ENCODE assay signal across 8 cellular contexts in genomic region chr9:128412120-128412790, GRCh38. TPM values are rescaled to one million over a fixed set of nuclear protein-coding genes. Genes with fewer than 3 reads are reported as not detected.
DNase-seq lines count a peak whose midpoint lies in the region; ATAC-seq, FAIRE-seq and TF ChIP-seq lines count a peak whose summit lies in the region.

No MANE protein-coding gene starts in this region.

- BruUV-seq in K562 (replicated peaks; lab: Mats Ljungman, UMichigan) = no TSS peak

- H3K9me1 ChIP-seq in K562 (ENCODE audit: control insufficient read depth, insufficient read depth, low read length) = no peaks in the 10 kb centered on the region

- intact Hi-C loops in K562 (cut with micrococcal nuclease) (loop anchor here (1.0 to 10.0 kb wide), 4 partner anchors 50 to 285 kb away; partner anchors contain the start of gene PTGES2), kidney (cut with DNase I) (no loop called here)

- H3K4me1 ChIP-seq in K562 (replicated peaks in 1 of 2; ENCODE audit: control insufficient read depth in 2 of 2, insufficient read depth in 2 of 2, low read length in 2 of 2) (peaks cover 9 to 23% of the 10 kb centered on the region in 2 experiments; a peak in 4 of 5 replicates), kidney (ENCODE audit: control insufficient read depth in 1 of 2, insufficient read depth in 1 of 2, low read depth in 1 of 2, low read length in 2 of 2) (no peaks in the 10 kb centered on the region)

- no peak overlapping the region for H3K4me2 ChIP-seq in K562 (ENCODE audit: insufficient read depth, low read length)

- H3K4me3 ChIP-seq in MG63 (no peak overlapping the region), K562 (no peak overlapping the region), kidney (ENCODE audit: low read length in 2 of 2) (no peak overlapping the region)

- TF ChIP-seq RAD21 in K562 (CRISPR knock-in tag; conservative IDR thresholded peaks at IDR 0.05 in 1 of 2, IDR thresholded peaks at IDR 0.05 in 1 of 2) = peak; percentile 76 to 91

- H3K27me3 ChIP-seq in MG63 (no peaks in the 10 kb centered on the region), K562 (ENCODE audit: control insufficient read depth in 2 of 2, insufficient read depth in 2 of 2, low read length in 2 of 2) (no peaks in the 10 kb centered on the region; a peak in 1 of 5 replicates)

- TF ChIP-seq POLR2A in K562 (conservative IDR thresholded peaks at IDR 0.05) = no peak

- H3K9me3 ChIP-seq in MG63 (no peaks in the 10 kb centered on the region), K562 (replicated peaks; ENCODE audit: control insufficient read depth, insufficient read depth, low read depth, low read length) (no peaks in the 10 kb centered on the region), kidney (ENCODE audit: control insufficient read depth in 1 of 2, low read length in 2 of 2) (no peaks in the 10 kb centered on the region)

- in situ Hi-C loops in K562 (cut with MboI) = no loop called here

- H3K79me2 ChIP-seq in K562 (ENCODE audit: control insufficient read depth, insufficient read depth, low read length) = no peaks in the 10 kb centered on the region

- no peaks in the 10 kb centered on the region for H4K20me1 ChIP-seq in K562 (replicated peaks; ENCODE audit: control insufficient read depth, insufficient read depth, low read length)

- H2AFZ ChIP-seq in K562 (ENCODE audit: low read depth, low read length) = no peak overlapping the region

- 8% methylated on average over 11 of the region's 13 CpGs for WGBS in K562 (ENCODE audit: insufficient coverage, low coverage, missing lambda C conversion rate)

- H3K9ac ChIP-seq in K562 (ENCODE audit: insufficient read depth in 1 of 2, low read depth in 2 of 2, low read length in 2 of 2) = no peak overlapping the region; a peak in 1 of 4 replicates
- H3K9ac ChIP-seq in kidney (ENCODE audit: low read length in 2 of 2) = no peak overlapping the region

- ATAC-seq in K562 (peak; percentile 88), HG02981 (IDR thresholded peaks at IDR 0.05; ENCODE audit: unreplicated experiment) (no peak), GM21447 (IDR thresholded peaks at IDR 0.05; ENCODE audit: unreplicated experiment) (no peak)

- CTCF ChIA-PET in K562 (lab: Yijun Ruan, JAX; ENCODE audit: low intra/inter-chr PET ratio) = interaction anchor here (0.6 to 3.3 kb wide), 4 partner anchors 50 to 258 kb away, joined by 3 to 37 read pairs (median 9); no protein-coding TSS in a partner anchor

- DNase-seq in DMS114 treated with DMSO at 0.1 percent for 48 hours (lab: John Stamatoyannopoulos, UW; ENCODE audit: unreplicated experiment) (peak; percentile 43), MG63 (peak; percentile 22), T-helper 1 cell (peak in 3 of 5 donors; percentile 18 to 32 (median 25)), K562 (ENCODE audit: extremely low read depth in 1 of 4, low spot score in 3 of 4) (peak; percentile 55 to 81 (median 68)), kidney (no peak)
- peak in 2 of 3 experiments; percentile 9 to 26 for DNase-seq in stimulated activated CD4-positive, alpha-beta T cell treated with anti-CD3 and anti-CD28 coated beads, TNF-alpha, amount 100 ng/mL, for 4 hours (ENCODE audit: low read depth in 3 of 3)

- peak; percentile 89 to 94 (median 91) for TF ChIP-seq CTCF in K562 (IDR thresholded peaks at IDR 0.05 in 2 of 3, conservative IDR thresholded peaks at IDR 0.05 in 1 of 3; ENCODE audit: insufficient read depth in 2 of 3, low read depth in 1 of 3, low read length in 3 of 3)
- TF ChIP-seq CTCF in kidney (IDR thresholded peaks at IDR 0.05; ENCODE audit: borderline replicate concordance, extremely low read depth, insufficient read depth) = peak; percentile 45

- H3K27ac ChIP-seq in K562 (ENCODE audit: extremely low read depth, low read depth, low read length) (no peak overlapping the region), kidney (ENCODE audit: low read depth in 2 of 2, low read length in 2 of 2) (no peak overlapping the region)

- POLR2A ChIA-PET in K562 (lab: Yijun Ruan, JAX) = interaction anchor here (0.6 to 1.4 kb wide), 2 partner anchors 27 to 53 kb away, joined by 3 to 5 read pairs; no protein-coding TSS in a partner anchor

- H3K36me3 ChIP-seq in MG63 (no peaks in the 10 kb centered on the region), K562 (ENCODE audit: control insufficient read depth, insufficient read depth, low read length) (no peaks in the 10 kb centered on the region), kidney (ENCODE audit: control insufficient read depth in 1 of 2, insufficient read depth in 2 of 2, low read length in 2 of 2) (no peaks in the 10 kb centered on the region)

- FAIRE-seq in K562 (lab: Jason Lieb, UNC) (peak; percentile 73), kidney (lab: Jason Lieb, UNC) (no peak)

- no peak for TF ChIP-seq EP300 in K562 (IDR thresholded peaks at IDR 0.05; ENCODE audit: low read length)

TF ChIP-seq in K562, 482 proteins besides CTCF, POLR2A, EP300 and RAD21 (continues in another document):
- TF ChIP-seq NFXL1 (CRISPR knock-in tag; IDR thresholded peaks at IDR 0.05) = no peak

RNA-seq across cellular contexts. Expression of gene CERCAM, which starts 8.4 kb away (rescaled TPM):
- total RNA-seq in MG63 (2014; rRNA removed; shearing (Covaris generic); ENCODE audit: low replicate concordance) = 8.9 and 10.4 TPM in 2 replicates
- 27.2 and 83.8 TPM in 2 replicates for total RNA-seq in K562 (2011; cell fraction: chromatin; rRNA removed; ENCODE audit: low replicate concordance)
- 70.3 and 82.2 TPM in 2 replicates for total RNA-seq in K562 (2011; cell fraction: nucleolus; rRNA removed)
- 35.6 and 47.3 TPM in 2 replicates for total RNA-seq in K562 (2011; cell fraction: nucleoplasm; rRNA removed)
- total RNA-seq in K562 (2014; rRNA removed) = 18.0 and 20.6 TPM in 2 replicates
- total RNA-seq in K562 (2014; rRNA removed; fragmentation: Illumina TruSeq; extraction: Trizol) = 4.2 and 5.0 TPM in 2 replicates
- total RNA-seq in K562 (2015; rRNA removed; fragmentation: Illumina TruSeq; extraction: Trizol) = 18.3 and 19.0 TPM in 2 replicates
- 22.2 and 24.0 TPM in 2 replicates for total RNA-seq in K562 (2021)
- 18.8 and 39.4 TPM in 2 replicates for polyA plus RNA-seq in K562 (2011; rRNA removed)
- 55.2 and 92.4 TPM in 2 replicates for polyA plus RNA-seq in K562 (2011; cell fraction: cytosol; rRNA removed)
- 56.0 and 58.6 TPM in 2 replicates for polyA plus RNA-seq in K562 (2011; cell fraction: nucleus; rRNA removed)
- polyA plus RNA-seq in K562 (2012) = 25.6 and 35.2 TPM in 2 replicates
- 10.5 and 14.0 TPM in 2 replicates for polyA plus RNA-seq in K562 (2014; fragmentation: Illumina TruSeq; extraction: Trizol)
- polyA plus RNA-seq in K562 (2014; fragmentation: Nextera tagmentation; extraction: Ambion mirVana) = 1 to 10 TPM in 1 of 2 experiments, under 1 TPM in 1; 0.75 to 1.3 TPM
- 21.9 and 26.4 TPM in 2 replicates for polyA plus RNA-seq in K562 (2014; rRNA removed)
- polyA minus RNA-seq in K562 (2011; rRNA and poly(A)+ RNA removed) = 10.7 and 11.9 TPM in 2 replicates
- polyA minus RNA-seq in K562 (2011; cell fraction: cytosol; rRNA and poly(A)+ RNA removed) = 15.5 and 37.0 TPM in 2 replicates
- polyA minus RNA-seq in K562 (2011; cell fraction: nucleus; rRNA and poly(A)+ RNA removed) = 16.7 and 23.5 TPM in 2 replicates
- total RNA-seq in kidney = 25.5 TPM
- polyA plus RNA-seq in kidney (ENCODE audit: insufficient read depth, low read depth, low replicate concordance) = 19.7 TPM

RNA-seq across cellular contexts. Expression of gene URM1, which starts 41.1 kb away (rescaled TPM):
- 98.8 and 101 TPM in 2 replicates for total RNA-seq in MG63 (2014; rRNA removed; shearing (Covaris generic); ENCODE audit: low replicate concordance)
- total RNA-seq in K562 (2011; cell fraction: chromatin; rRNA removed; ENCODE audit: low replicate concordance) = 21.1 and 48.4 TPM in 2 replicates
- total RNA-seq in K562 (2011; cell fraction: nucleolus; rRNA removed) = 27.8 and 30.0 TPM in 2 replicates
- total RNA-seq in K562 (2011; cell fraction: nucleoplasm; rRNA removed) = 33.7 and 46.3 TPM in 2 replicates
- total RNA-seq in K562 (2014; rRNA removed) = 53.3 and 68.0 TPM in 2 replicates
- total RNA-seq in K562 (2014; rRNA removed; fragmentation: Illumina TruSeq; extraction: Trizol) = 25.4 and 35.7 TPM in 2 replicates
- 33.7 and 37.3 TPM in 2 replicates for total RNA-seq in K562 (2015; rRNA removed; fragmentation: Illumina TruSeq; extraction: Trizol)
- total RNA-seq in K562 (2021) = 82.0 and 83.8 TPM in 2 replicates
- polyA plus RNA-seq in K562 (2011; rRNA removed) = 57.0 and 74.4 TPM in 2 replicates
- polyA plus RNA-seq in K562 (2011; cell fraction: cytosol; rRNA removed) = 67.6 and 87.3 TPM in 2 replicates
- 57.5 and 83.7 TPM in 2 replicates for polyA plus RNA-seq in K562 (2011; cell fraction: nucleus; rRNA removed)
- polyA plus RNA-seq in K562 (2012) = 87.7 and 104 TPM in 2 replicates
- 88.9 and 90.6 TPM in 2 replicates for polyA plus RNA-seq in K562 (2014; fragmentation: Illumina TruSeq; extraction: Trizol)
- 10 to 100 TPM; 10.1 to 24.7 TPM for polyA plus RNA-seq in K562 (2014; fragmentation: Nextera tagmentation; extraction: Ambion mirVana)
- polyA plus RNA-seq in K562 (2014; rRNA removed) = 72.1 and 81.3 TPM in 2 replicates
- 19.9 and 27.1 TPM in 2 replicates for polyA minus RNA-seq in K562 (2011; rRNA and poly(A)+ RNA removed)
- polyA minus RNA-seq in K562 (2011; cell fraction: cytosol; rRNA and poly(A)+ RNA removed) = 25.8 and 28.1 TPM in 2 replicates
- 8.9 and 11.1 TPM in 2 replicates for polyA minus RNA-seq in K562 (2011; cell fraction: nucleus; rRNA and poly(A)+ RNA removed)
- total RNA-seq in kidney = 55.2 TPM
- 55.9 TPM for polyA plus RNA-seq in kidney (ENCODE audit: insufficient read depth, low read depth, low replicate concordance)

RNA-seq across cellular contexts. Expression of gene ODF2, which starts 43.6 kb away (rescaled TPM):
- 28.3 and 46.9 TPM in 2 replicates for total RNA-seq in MG63 (2014; rRNA removed; shearing (Covaris generic); ENCODE audit: low replicate concordance)
- total RNA-seq in K562 (2011; cell fraction: chromatin; rRNA removed; ENCODE audit: low replicate concordance) = 159 and 215 TPM in 2 replicates
- total RNA-seq in K562 (2011; cell fraction: nucleolus; rRNA removed) = 89.5 and 89.9 TPM in 2 replicates
- total RNA-seq in K562 (2011; cell fraction: nucleoplasm; rRNA removed) = 111 and 132 TPM in 2 replicates
- 73.7 and 76.5 TPM in 2 replicates for total RNA-seq in K562 (2014; rRNA removed)
- total RNA-seq in K562 (2014; rRNA removed; fragmentation: Illumina TruSeq; extraction: Trizol) = 54.1 and 56.9 TPM in 2 replicates
- 70.1 and 71.3 TPM in 2 replicates for total RNA-seq in K562 (2015; rRNA removed; fragmentation: Illumina TruSeq; extraction: Trizol)
- total RNA-seq in K562 (2021) = 61.9 and 71.6 TPM in 2 replicates
- polyA plus RNA-seq in K562 (2011; rRNA removed) = 23.1 and 33.2 TPM in 2 replicates
- 16.3 and 20.6 TPM in 2 replicates for polyA plus RNA-seq in K562 (2011; cell fraction: cytosol; rRNA removed)
- 243 and 275 TPM in 2 replicates for polyA plus RNA-seq in K562 (2011; cell fraction: nucleus; rRNA removed)
- polyA plus RNA-seq in K562 (2012) = 63.5 and 64.9 TPM in 2 replicates
- polyA plus RNA-seq in K562 (2014; fragmentation: Illumina TruSeq; extraction: Trizol) = 79.3 and 83.2 TPM in 2 replicates
- polyA plus RNA-seq in K562 (2014; fragmentation: Nextera tagmentation; extraction: Ambion mirVana) = 10 to 100 TPM; 16.5 to 69.7 TPM
- polyA plus RNA-seq in K562 (2014; rRNA removed) = 46.7 and 52.3 TPM in 2 replicates
- polyA minus RNA-seq in K562 (2011; rRNA and poly(A)+ RNA removed) = 21.7 and 24.7 TPM in 2 replicates
- polyA minus RNA-seq in K562 (2011; cell fraction: cytosol; rRNA and poly(A)+ RNA removed) = 20.7 and 23.0 TPM in 2 replicates
- polyA minus RNA-seq in K562 (2011; cell fraction: nucleus; rRNA and poly(A)+ RNA removed) = 25.8 and 37.1 TPM in 2 replicates
- 23.6 TPM for total RNA-seq in kidney
- 10.6 TPM for polyA plus RNA-seq in kidney (ENCODE audit: insufficient read depth, low read depth, low replicate concordance)
